ENCODE assay signal across 25 cellular contexts in genomic region chr11:31856248-31856647, GRCh38. TPM values are rescaled to one million over a fixed set of nuclear protein-coding genes. Genes with fewer than 3 reads are reported as not detected.
"Had no signal": no experiment of that assay in that cellular context is flagged by ENCODE, and none has a peak within 500 bp of the region (broad histone marks: within the 10 kb centered on the region; RNA-seq: fewer than 3 reads in every experiment).

No MANE protein-coding gene starts in this region.

- H3K27ac ChIP-seq: SK-N-MC had no signal

- H3K36me3 ChIP-seq: MG63 had no signal

- H3K4me3 ChIP-seq: MG63, SK-N-MC had no signal

- H3K9me3 ChIP-seq: MG63 had no signal

- H3K27me3 ChIP-seq: MG63 had no signal

- DNase-seq: activated B cell treated with CpG ODN at 0.5 μM for 24 hours; activated CD4-positive, alpha-beta T cell treated with anti-CD3 and anti-CD28 coated beads for 1 hour; activated CD4-positive, alpha-beta T cell treated with anti-CD3 and anti-CD28 coated beads, Interleukin-2, amount 10 ng/mL, durations not matched to agents 24 days and 14 days; activated CD4-positive, alpha-beta T cell treated with anti-CD3 and anti-CD28 coated beads, Interleukin-2, amount 50 U/mL, for 48 hours; activated CD8-positive, alpha-beta memory T cell treated with anti-CD3 and anti-CD28 coated beads, Interleukin-2, amount 10 ng/mL, durations not matched to agents 7 days and 5 days; activated effector memory CD4-positive, alpha-beta T cell treated with anti-CD3 and anti-CD28 coated beads, Interleukin-2, amount 50 U/mL, for 16 hours; activated naive CD4-positive, alpha-beta T cell treated with Interleukin-2 at 50 U/mL for 16 hours; activated T-cell treated with anti-CD3 and anti-CD28 coated beads, Interleukin-2, amount 50 U/mL, for 24 hours; amygdala; cerebellar nuclear complex; KBM-7; MG63; NCI-H1105; NCI-H1436 treated with DMSO at 0.1 percent for 48 hours; NCI-H187; NCI-H2081; NCI-H510A treated with DMSO at 0.1 percent for 48 hours; NCI-H69; NK-92 treated with Interleukin-12 subunit alpha and Interleukin-12 subunit beta, amount 100 ng/mL, for 24 hours; T-cell; T-helper 2 cell; T1000 had no signal

- ATAC-seq: activated CD8-positive, alpha-beta memory T cell treated with anti-CD3 and anti-CD28 coated beads, Interleukin-2, amount 10 ng/mL, durations not matched to agents 7 days and 5 days; Right ventricle myocardium inferior; T-cell had no signal

RNA-seq across cellular contexts. Expression of gene PAX6, which starts 45.1 kb away (rescaled TPM):
- total RNA-seq: activated B cell treated with CpG ODN at 0.5 μM for 24 hours; activated CD4-positive, alpha-beta T cell treated with anti-CD3 and anti-CD28 coated beads, Interleukin-2, amount 10 ng/mL, durations not matched to agents 24 days and 14 days; activated CD8-positive, alpha-beta memory T cell treated with anti-CD3 and anti-CD28 coated beads, Interleukin-2, amount 10 ng/mL, durations not matched to agents 7 days and 5 days; activated T-helper 1 cell treated with anti-CD3 and anti-CD28 coated beads, Interleukin-12 subunit alpha, Interleukin-12 subunit beta, Interleukin-2, Interleukin-4 antibody, amounts not matched to agents 30 ng/mL and 10 ng/mL and 1 ng/mL, durations not matched to agents 14 hours and 24 hours and 36 hours; Right ventricle myocardium inferior; T-cell had no signal
